ENCODE assay signal across 1 cellular context in the genomic region with DNA sequence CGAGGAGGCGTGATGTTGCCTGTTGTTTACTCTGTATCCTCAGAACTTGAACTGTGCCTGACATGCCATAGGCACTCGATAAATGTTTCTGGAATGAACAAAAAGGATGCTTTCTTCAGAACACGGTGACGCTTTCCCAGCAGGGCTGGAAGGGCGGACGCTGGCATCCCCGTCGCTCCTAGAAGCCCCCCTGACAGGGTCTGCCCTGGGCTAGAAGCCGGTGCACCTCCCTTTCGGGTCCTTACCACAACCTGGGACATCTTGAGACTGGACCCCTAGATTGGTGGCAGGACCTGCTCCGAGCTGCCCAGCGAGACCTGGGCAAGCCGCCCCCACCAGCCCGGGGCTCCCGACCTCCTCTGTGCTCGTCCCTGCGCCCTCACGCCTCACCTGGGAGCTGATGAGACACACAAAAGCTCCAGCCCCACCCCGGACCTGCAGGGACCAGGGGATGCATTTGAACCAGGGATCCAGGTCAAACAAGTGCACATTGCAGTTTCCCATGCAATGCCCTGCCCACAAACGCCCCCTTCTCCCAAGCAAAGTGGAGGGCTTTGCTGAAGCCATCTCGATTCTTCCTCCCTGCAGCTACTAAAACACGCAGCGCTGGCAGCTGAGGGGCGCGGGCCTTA.
TF ChIP-seq lines count a peak whose summit lies in the region.

No MANE protein-coding gene starts in this region.

TF ChIP-seq in GM23338, 12 proteins besides CTCF, POLR2A, EP300 and RAD21 (continued from another document):
- TF ChIP-seq, protein P1, sequence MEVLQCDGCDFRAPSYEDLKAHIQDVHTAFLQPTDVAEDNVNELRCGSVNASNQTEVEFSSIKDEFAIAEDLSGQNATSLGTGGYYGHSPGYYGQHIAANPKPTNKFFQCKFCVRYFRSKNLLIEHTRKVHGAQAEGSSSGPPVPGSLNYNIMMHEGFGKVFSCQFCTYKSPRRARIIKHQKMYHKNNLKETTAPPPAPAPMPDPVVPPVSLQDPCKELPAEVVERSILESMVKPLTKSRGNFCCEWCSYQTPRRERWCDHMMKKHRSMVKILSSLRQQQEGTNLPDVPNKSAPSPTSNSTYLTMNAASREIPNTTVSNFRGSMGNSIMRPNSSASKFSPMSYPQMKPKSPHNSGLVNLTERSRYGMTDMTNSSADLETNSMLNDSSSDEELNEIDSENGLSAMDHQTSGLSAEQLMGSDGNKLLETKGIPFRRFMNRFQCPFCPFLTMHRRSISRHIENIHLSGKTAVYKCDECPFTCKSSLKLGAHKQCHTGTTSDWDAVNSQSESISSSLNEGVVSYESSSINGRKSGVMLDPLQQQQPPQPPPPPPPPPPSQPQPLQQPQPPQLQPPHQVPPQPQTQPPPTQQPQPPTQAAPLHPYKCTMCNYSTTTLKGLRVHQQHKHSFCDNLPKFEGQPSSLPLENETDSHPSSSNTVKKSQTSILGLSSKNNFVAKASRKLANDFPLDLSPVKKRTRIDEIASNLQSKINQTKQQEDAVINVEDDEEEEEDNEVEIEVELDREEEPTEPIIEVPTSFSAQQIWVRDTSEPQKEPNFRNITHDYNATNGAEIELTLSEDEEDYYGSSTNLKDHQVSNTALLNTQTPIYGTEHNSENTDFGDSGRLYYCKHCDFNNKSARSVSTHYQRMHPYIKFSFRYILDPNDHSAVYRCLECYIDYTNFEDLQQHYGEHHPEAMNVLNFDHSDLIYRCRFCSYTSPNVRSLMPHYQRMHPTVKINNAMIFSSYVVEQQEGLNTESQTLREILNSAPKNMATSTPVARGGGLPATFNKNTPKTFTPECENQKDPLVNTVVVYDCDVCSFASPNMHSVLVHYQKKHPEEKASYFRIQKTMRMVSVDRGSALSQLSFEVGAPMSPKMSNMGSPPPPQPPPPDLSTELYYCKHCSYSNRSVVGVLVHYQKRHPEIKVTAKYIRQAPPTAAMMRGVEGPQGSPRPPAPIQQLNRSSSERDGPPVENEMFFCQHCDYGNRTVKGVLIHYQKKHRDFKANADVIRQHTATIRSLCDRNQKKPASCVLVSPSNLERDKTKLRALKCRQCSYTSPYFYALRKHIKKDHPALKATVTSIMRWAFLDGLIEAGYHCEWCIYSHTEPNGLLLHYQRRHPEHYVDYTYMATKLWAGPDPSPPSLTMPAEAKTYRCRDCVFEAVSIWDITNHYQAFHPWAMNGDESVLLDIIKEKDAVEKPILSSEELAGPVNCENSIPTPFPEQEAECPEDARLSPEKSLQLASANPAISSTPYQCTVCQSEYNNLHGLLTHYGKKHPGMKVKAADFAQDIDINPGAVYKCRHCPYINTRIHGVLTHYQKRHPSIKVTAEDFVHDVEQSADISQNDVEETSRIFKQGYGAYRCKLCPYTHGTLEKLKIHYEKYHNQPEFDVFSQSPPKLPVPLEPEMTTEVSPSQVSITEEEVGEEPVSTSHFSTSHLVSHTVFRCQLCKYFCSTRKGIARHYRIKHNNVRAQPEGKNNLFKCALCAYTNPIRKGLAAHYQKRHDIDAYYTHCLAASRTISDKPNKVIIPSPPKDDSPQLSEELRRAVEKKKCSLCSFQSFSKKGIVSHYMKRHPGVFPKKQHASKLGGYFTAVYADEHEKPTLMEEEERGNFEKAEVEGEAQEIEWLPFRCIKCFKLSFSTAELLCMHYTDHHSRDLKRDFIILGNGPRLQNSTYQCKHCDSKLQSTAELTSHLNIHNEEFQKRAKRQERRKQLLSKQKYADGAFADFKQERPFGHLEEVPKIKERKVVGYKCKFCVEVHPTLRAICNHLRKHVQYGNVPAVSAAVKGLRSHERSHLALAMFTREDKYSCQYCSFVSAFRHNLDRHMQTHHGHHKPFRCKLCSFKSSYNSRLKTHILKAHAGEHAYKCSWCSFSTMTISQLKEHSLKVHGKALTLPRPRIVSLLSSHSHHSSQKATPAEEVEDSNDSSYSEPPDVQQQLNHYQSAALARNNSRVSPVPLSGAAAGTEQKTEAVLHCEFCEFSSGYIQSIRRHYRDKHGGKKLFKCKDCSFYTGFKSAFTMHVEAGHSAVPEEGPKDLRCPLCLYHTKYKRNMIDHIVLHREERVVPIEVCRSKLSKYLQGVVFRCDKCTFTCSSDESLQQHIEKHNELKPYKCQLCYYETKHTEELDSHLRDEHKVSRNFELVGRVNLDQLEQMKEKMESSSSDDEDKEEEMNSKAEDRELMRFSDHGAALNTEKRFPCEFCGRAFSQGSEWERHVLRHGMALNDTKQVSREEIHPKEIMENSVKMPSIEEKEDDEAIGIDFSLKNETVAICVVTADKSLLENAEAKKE (CRISPR knock-in tag; IDR thresholded peaks at IDR 0.05) = no peak
- TF ChIP-seq ZNF331 (CRISPR knock-in tag; IDR thresholded peaks at IDR 0.05; ENCODE audit: low read depth) (no peak), JUNB (IDR thresholded peaks at IDR 0.05; ENCODE audit: unreplicated experiment) (no peak), EZH2 (IDR thresholded peaks at IDR 0.05; ENCODE audit: low read depth, unreplicated experiment) (no peak), STAT1 (IDR thresholded peaks at IDR 0.05; ENCODE audit: unreplicated experiment) (no peak), EZH2phosphoT487 (IDR thresholded peaks at IDR 0.05; ENCODE audit: unreplicated experiment) (no peak), ZNF114 (CRISPR knock-in tag; IDR thresholded peaks at IDR 0.05) (no peak), NANOG (IDR thresholded peaks at IDR 0.05; ENCODE audit: borderline replicate concordance) (no peak)
- TF ChIP-seq, protein P2, sequence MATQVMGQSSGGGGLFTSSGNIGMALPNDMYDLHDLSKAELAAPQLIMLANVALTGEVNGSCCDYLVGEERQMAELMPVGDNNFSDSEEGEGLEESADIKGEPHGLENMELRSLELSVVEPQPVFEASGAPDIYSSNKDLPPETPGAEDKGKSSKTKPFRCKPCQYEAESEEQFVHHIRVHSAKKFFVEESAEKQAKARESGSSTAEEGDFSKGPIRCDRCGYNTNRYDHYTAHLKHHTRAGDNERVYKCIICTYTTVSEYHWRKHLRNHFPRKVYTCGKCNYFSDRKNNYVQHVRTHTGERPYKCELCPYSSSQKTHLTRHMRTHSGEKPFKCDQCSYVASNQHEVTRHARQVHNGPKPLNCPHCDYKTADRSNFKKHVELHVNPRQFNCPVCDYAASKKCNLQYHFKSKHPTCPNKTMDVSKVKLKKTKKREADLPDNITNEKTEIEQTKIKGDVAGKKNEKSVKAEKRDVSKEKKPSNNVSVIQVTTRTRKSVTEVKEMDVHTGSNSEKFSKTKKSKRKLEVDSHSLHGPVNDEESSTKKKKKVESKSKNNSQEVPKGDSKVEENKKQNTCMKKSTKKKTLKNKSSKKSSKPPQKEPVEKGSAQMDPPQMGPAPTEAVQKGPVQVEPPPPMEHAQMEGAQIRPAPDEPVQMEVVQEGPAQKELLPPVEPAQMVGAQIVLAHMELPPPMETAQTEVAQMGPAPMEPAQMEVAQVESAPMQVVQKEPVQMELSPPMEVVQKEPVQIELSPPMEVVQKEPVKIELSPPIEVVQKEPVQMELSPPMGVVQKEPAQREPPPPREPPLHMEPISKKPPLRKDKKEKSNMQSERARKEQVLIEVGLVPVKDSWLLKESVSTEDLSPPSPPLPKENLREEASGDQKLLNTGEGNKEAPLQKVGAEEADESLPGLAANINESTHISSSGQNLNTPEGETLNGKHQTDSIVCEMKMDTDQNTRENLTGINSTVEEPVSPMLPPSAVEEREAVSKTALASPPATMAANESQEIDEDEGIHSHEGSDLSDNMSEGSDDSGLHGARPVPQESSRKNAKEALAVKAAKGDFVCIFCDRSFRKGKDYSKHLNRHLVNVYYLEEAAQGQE (IDR thresholded peaks at IDR 0.05; ENCODE audit: unreplicated experiment) = no peak
